In the genomic region with DNA sequence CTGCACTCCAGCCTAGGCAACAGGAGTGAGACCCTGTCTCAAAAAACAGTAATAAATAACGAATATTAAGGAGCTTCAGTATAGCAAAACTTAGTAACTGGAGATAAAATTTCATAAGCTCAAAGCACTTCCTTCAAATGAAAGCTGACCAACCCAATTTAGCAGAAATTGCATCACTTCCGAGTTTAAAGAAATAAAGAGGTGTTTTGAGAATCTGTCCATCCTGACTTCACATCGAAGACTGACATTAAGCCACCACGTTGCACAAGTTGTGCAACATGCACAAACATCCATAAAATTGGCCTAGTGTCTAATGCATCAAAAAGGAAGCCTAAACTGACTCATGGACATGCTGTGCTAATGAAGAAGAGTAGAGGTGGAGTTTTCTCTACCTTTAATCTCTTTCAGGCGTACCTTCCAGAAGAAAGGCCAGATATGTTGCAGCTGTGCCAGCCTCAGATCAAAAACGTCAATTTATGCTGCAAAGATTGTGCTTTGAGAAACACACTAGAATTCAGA, we compare ENCODE assay signal across 40 cellular contexts. TPM values are rescaled to one million over a fixed set of nuclear protein-coding genes. Genes with fewer than 3 reads are reported as not detected.
"Had no signal": no experiment of that assay in that cellular context is flagged by ENCODE, and none has a peak within 500 bp of the region (broad histone marks: within the 10 kb centered on the region; RNA-seq: fewer than 3 reads in every experiment).

No MANE protein-coding gene starts in this region.

- H3K36me3 Mint-ChIP-seq: activated CD4-positive, alpha-beta memory T cell treated with anti-CD3 and anti-CD28 coated beads for 36 hours; activated naive CD8-positive, alpha-beta T cell treated with anti-CD3 and anti-CD28 coated beads for 36 hours; brain; naive B cell; stimulated activated memory B cell treated with anti-CD40 and anti-IgM and Interleukin-4, amounts not matched to agents 10 μg/mL and 1 μg/mL and 100 μg/mL, for 72 hours had no signal

- H3K9me3 ChIP-seq: ascending aorta, colonic mucosa, esophagus muscularis mucosa, gastrocnemius medialis, pancreas, prostate gland, sigmoid colon, thyroid gland, upper lobe of left lung, vagina had no signal

- DNase-seq: activated CD4-positive, alpha-beta memory T cell treated with anti-CD3 and anti-CD28 coated beads for 36 hours; activated CD4-positive, alpha-beta T cell treated with anti-CD3 and anti-CD28 coated beads for 48 hours; activated CD8-positive, alpha-beta memory T cell treated with anti-CD3 and anti-CD28 coated beads, Interleukin-2, amount 50 U/mL, for 4 hours; activated effector memory CD4-positive, alpha-beta T cell treated with anti-CD3 and anti-CD28 coated beads, Interleukin-2, amount 50 U/mL, for 16 hours; activated naive CD4-positive, alpha-beta T cell treated with anti-CD3 and anti-CD28 coated beads for 36 hours; activated naive CD8-positive, alpha-beta T cell treated with anti-CD3 and anti-CD28 coated beads for 36 hours; activated T-cell treated with anti-CD3 and anti-CD28 coated beads, Interleukin-2, amount 50 U/mL, for 1 hour; cerebellar nuclear complex; colonic mucosa; dorsolateral prefrontal cortex; effector memory CD4-positive, alpha-beta T cell; gastrocnemius medialis; glutamatergic neuron; islet precursor cell; left cardiac atrium; left ventricle myocardium superior; mammary epithelial cell; naive B cell; pancreas; retina; sigmoid colon; small intestine; stimulated activated CD4-positive, alpha-beta T cell treated with anti-CD3 and anti-CD28 coated beads, Interleukin-1b, Interleukin-23, amount 100 ng/mL, for 48 hours; stimulated activated CD4-positive, alpha-beta T cell treated with anti-CD3 and anti-CD28 coated beads, Interleukin-4, amount 100 ng/mL, for 4 hours; stimulated activated CD8-positive, alpha-beta memory T cell treated with anti-CD3 and anti-CD28 coated beads, Interleukin-4, amount 100 ng/mL, for 48 hours; stimulated activated naive CD8-positive, alpha-beta T cell treated with anti-CD3 and anti-CD28 coated beads, Interleukin-15, amount 100 ng/mL, for 72 hours; thyroid gland; upper lobe of left lung; WERI-Rb-1 had no signal

- H3K27ac Mint-ChIP-seq: activated CD4-positive, alpha-beta memory T cell treated with anti-CD3 and anti-CD28 coated beads for 36 hours; activated naive CD4-positive, alpha-beta T cell treated with anti-CD3 and anti-CD28 coated beads for 36 hours; activated naive CD8-positive, alpha-beta T cell treated with anti-CD3 and anti-CD28 coated beads for 36 hours; activated T-helper 1 cell treated with anti-CD3 and anti-CD28 coated beads, Interleukin-12 subunit alpha, Interleukin-12 subunit beta, Interleukin-2, Interleukin-4 antibody, amounts not matched to agents 30 ng/mL and 10 ng/mL and 1 ng/mL, durations not matched to agents 14 hours and 24 hours and 36 hours; brain; naive B cell; stimulated activated memory B cell treated with anti-CD40 and anti-IgM and Interleukin-4, amounts not matched to agents 10 μg/mL and 1 μg/mL and 100 μg/mL, for 72 hours; stimulated activated naive CD8-positive, alpha-beta T cell treated with anti-CD3 and anti-CD28 coated beads, Interleukin-15, amount 100 ng/mL, for 72 hours had no signal

- H3K4me3 ChIP-seq: ascending aorta, cardiac muscle cell, colonic mucosa, dorsolateral prefrontal cortex, esophagus muscularis mucosa, gastrocnemius medialis, pancreas, prostate gland, sigmoid colon, thyroid gland, upper lobe of left lung, vagina had no signal

- H3K36me3 ChIP-seq: ascending aorta, cardiac muscle cell, colonic mucosa, esophagus muscularis mucosa, gastrocnemius medialis, pancreas, prostate gland, sigmoid colon, thyroid gland, upper lobe of left lung, vagina, WERI-Rb-1 had no signal

- H3K4me3 Mint-ChIP-seq: activated CD4-positive, alpha-beta memory T cell treated with anti-CD3 and anti-CD28 coated beads for 36 hours; activated naive CD4-positive, alpha-beta T cell treated with anti-CD3 and anti-CD28 coated beads for 36 hours; activated naive CD8-positive, alpha-beta T cell treated with anti-CD3 and anti-CD28 coated beads for 36 hours; activated T-helper 1 cell treated with anti-CD3 and anti-CD28 coated beads, Interleukin-12 subunit alpha, Interleukin-12 subunit beta, Interleukin-2, Interleukin-4 antibody, amounts not matched to agents 30 ng/mL and 10 ng/mL and 1 ng/mL, durations not matched to agents 14 hours and 24 hours and 36 hours; brain; naive B cell; stimulated activated memory B cell treated with anti-CD40 and anti-IgM and Interleukin-4, amounts not matched to agents 10 μg/mL and 1 μg/mL and 100 μg/mL, for 72 hours; stimulated activated naive CD8-positive, alpha-beta T cell treated with anti-CD3 and anti-CD28 coated beads, Interleukin-15, amount 100 ng/mL, for 72 hours had no signal

- H3K27me3 ChIP-seq: ascending aorta, colonic mucosa, esophagus muscularis mucosa, gastrocnemius medialis, sigmoid colon, thyroid gland, upper lobe of left lung, vagina had no signal

- H3K27me3 Mint-ChIP-seq: activated CD4-positive, alpha-beta memory T cell treated with anti-CD3 and anti-CD28 coated beads for 36 hours; activated naive CD8-positive, alpha-beta T cell treated with anti-CD3 and anti-CD28 coated beads for 36 hours; brain; stimulated activated memory B cell treated with anti-CD40 and anti-IgM and Interleukin-4, amounts not matched to agents 10 μg/mL and 1 μg/mL and 100 μg/mL, for 72 hours; stimulated activated naive CD8-positive, alpha-beta T cell treated with anti-CD3 and anti-CD28 coated beads, Interleukin-15, amount 100 ng/mL, for 72 hours had no signal

- H3K4me1 ChIP-seq: ascending aorta, colonic mucosa, esophagus muscularis mucosa, gastrocnemius medialis, pancreas, prostate gland, sigmoid colon, thyroid gland, upper lobe of left lung, vagina had no signal

- ATAC-seq: activated CD4-positive, CD25-positive, alpha-beta regulatory T cell treated with anti-CD3 and anti-CD28 coated beads, Interleukin-2, amount 50 U/mL, for 24 hours; gastrocnemius medialis; left cardiac atrium; left ventricle myocardium superior; pancreas; stimulated activated memory B cell treated with anti-CD40 and anti-IgM and Interleukin-4, amounts not matched to agents 10 μg/mL and 1 μg/mL and 100 μg/mL, for 72 hours; stimulated activated naive CD8-positive, alpha-beta T cell treated with anti-CD3 and anti-CD28 coated beads, Interleukin-15, amount 100 ng/mL, for 72 hours had no signal

- H3K27ac ChIP-seq: ascending aorta, cardiac muscle cell, colonic mucosa, dorsolateral prefrontal cortex, esophagus muscularis mucosa, gastrocnemius medialis, pancreas, prostate gland, sigmoid colon, thyroid gland, upper lobe of left lung, vagina, WERI-Rb-1 had no signal

- H3K9me3 Mint-ChIP-seq: activated CD4-positive, alpha-beta memory T cell treated with anti-CD3 and anti-CD28 coated beads for 36 hours; activated naive CD4-positive, alpha-beta T cell treated with anti-CD3 and anti-CD28 coated beads for 36 hours; activated naive CD8-positive, alpha-beta T cell treated with anti-CD3 and anti-CD28 coated beads for 36 hours; activated T-helper 1 cell treated with anti-CD3 and anti-CD28 coated beads, Interleukin-12 subunit alpha, Interleukin-12 subunit beta, Interleukin-2, Interleukin-4 antibody, amounts not matched to agents 30 ng/mL and 10 ng/mL and 1 ng/mL, durations not matched to agents 14 hours and 24 hours and 36 hours; naive B cell; stimulated activated memory B cell treated with anti-CD40 and anti-IgM and Interleukin-4, amounts not matched to agents 10 μg/mL and 1 μg/mL and 100 μg/mL, for 72 hours; stimulated activated naive CD8-positive, alpha-beta T cell treated with anti-CD3 and anti-CD28 coated beads, Interleukin-15, amount 100 ng/mL, for 72 hours had no signal

- H3K4me1 Mint-ChIP-seq: activated naive CD8-positive, alpha-beta T cell treated with anti-CD3 and anti-CD28 coated beads for 36 hours; brain; naive B cell; stimulated activated memory B cell treated with anti-CD40 and anti-IgM and Interleukin-4, amounts not matched to agents 10 μg/mL and 1 μg/mL and 100 μg/mL, for 72 hours; stimulated activated naive CD8-positive, alpha-beta T cell treated with anti-CD3 and anti-CD28 coated beads, Interleukin-15, amount 100 ng/mL, for 72 hours had no signal

RNA-seq across cellular contexts. Expression of a gene that starts 7.7 kb away (rescaled TPM):
- total RNA-seq: activated CD4-positive, alpha-beta memory T cell treated with anti-CD3 and anti-CD28 coated beads for 36 hours; activated CD8-positive, alpha-beta memory T cell treated with anti-CD3 and anti-CD28 coated beads for 36 hours; activated naive CD4-positive, alpha-beta T cell treated with anti-CD3 and anti-CD28 coated beads for 36 hours; activated naive CD8-positive, alpha-beta T cell treated with anti-CD3 and anti-CD28 coated beads for 36 hours; activated T-helper 1 cell treated with anti-CD3 and anti-CD28 coated beads, Interleukin-12 subunit alpha, Interleukin-12 subunit beta, Interleukin-2, Interleukin-4 antibody, amounts not matched to agents 30 ng/mL and 10 ng/mL and 1 ng/mL, durations not matched to agents 14 hours and 24 hours and 36 hours; ascending aorta; cardiac muscle cell; gastrocnemius medialis; left cardiac atrium; left ventricle myocardium superior; pancreas; sigmoid colon; upper lobe of left lung had no signal
- polyA plus RNA-seq: neural cell had no signal
